Comparison of ENCODE assay signal across 19 cellular contexts in the genomic region with DNA sequence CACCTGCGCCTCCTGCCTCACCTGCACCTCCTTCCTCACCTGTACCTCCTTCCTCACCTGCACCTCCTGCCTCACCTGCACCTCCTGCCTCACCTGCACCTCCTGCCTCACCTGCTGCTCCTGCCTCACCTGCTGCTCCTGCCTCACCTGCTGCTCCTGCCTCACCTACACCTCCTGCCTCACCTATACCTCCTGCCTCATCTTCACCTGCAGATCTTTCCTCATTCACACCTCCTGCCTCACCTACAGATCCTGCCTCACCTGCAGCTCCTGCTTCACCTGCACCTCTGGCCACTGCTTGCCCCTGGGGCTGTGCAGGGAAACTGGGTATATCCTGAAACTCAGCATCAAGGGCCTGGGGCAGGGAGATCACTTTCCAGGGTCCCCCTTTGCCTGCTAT. TPM values are rescaled to one million over a fixed set of nuclear protein-coding genes. Genes with fewer than 3 reads are reported as not detected.
"Had no signal": no experiment of that assay in that cellular context is flagged by ENCODE, and none has a peak within 500 bp of the region (broad histone marks: within the 10 kb centered on the region; RNA-seq: fewer than 3 reads in every experiment).

No MANE protein-coding gene starts in this region.

RNA-seq across cellular contexts. Expression of a gene that starts 1.5 kb away (rescaled TPM):
- total RNA-seq: activated naive CD4-positive, alpha-beta T cell treated with anti-CD3 and anti-CD28 coated beads for 36 hours; activated naive CD4-positive, alpha-beta T cell treated with anti-CD3 and anti-CD28 coated beads, Interleukin-2, amount 50 U/mL, for 72 hours; activated naive CD8-positive, alpha-beta T cell treated with anti-CD3 and anti-CD28 coated beads for 36 hours; activated naive CD8-positive, alpha-beta T cell treated with anti-CD3 and anti-CD28 coated beads, Interleukin-2, amount 10 ng/mL, durations not matched to agents 7 days and 5 days; activated T-cell treated with anti-CD3 and anti-CD28 coated beads, Interleukin-2, amount 50 U/mL, for 4 hours; activated T-cell treated with anti-CD3 and anti-CD28 coated beads, Interleukin-2, amount 50 U/mL, for 72 hours; activated T-helper 1 cell treated with anti-CD3 and anti-CD28 coated beads, Interleukin-12 subunit alpha, Interleukin-12 subunit beta, Interleukin-2, Interleukin-4 antibody, amounts not matched to agents 30 ng/mL and 10 ng/mL and 1 ng/mL, durations not matched to agents 14 hours and 24 hours and 36 hours; activated T-helper 17 cell treated with anti-CD3 and anti-CD28 coated beads, Interleukin-2, amount 50 U/mL, for 72 hours; activated T-helper 2 cell treated with anti-CD3 and anti-CD28 coated beads, Interferon-gamma antibody, Interleukin-2, Interleukin-4, amounts not matched to agents 10 μg/mL and 5 μg/mL and 100 μg/mL, durations not matched to agents 14 hours and 24 hours and 36 hours; aorta; ascending aorta; astrocyte; body of pancreas; breast epithelium; bronchial epithelial cell; cardiac muscle cell; cardiac septum; chondrocyte had no signal
- polyA plus RNA-seq: adipose tissue, aorta, cardiac muscle cell had no signal
